24 cellular contexts compared by ENCODE assay signal in genomic region chr9:129633848-129634247, GRCh38. TPM values are rescaled to one million over a fixed set of nuclear protein-coding genes. Genes with fewer than 3 reads are reported as not detected.
DNase-seq lines count a peak whose midpoint lies in the region; ATAC-seq and TF ChIP-seq lines count a peak whose summit lies in the region.
"Had no signal": no experiment of that assay in that cellular context is flagged by ENCODE, and none has a peak within 500 bp of the region (broad histone marks: within the 10 kb centered on the region; RNA-seq: fewer than 3 reads in every experiment).

No MANE protein-coding gene starts in this region.

- H3K4me1 Mint-ChIP-seq in activated CD8-positive, alpha-beta T cell treated with anti-CD3 and anti-CD28 coated beads for 36 hours (ENCODE audit: low read depth), result peaks cover 29% of the 10 kb centered on the region
- peaks cover 23% of the 10 kb centered on the region for H3K4me1 Mint-ChIP-seq in activated CD8-positive, alpha-beta T cell treated with anti-CD3 and anti-CD28 coated beads, Interleukin-2, amount 10 ng/mL, durations not matched to agents 7 days and 5 days (ENCODE audit: low read depth)
- H3K4me1 Mint-ChIP-seq in CD14-positive monocyte (peaks cover 23% of the 10 kb centered on the region), neural crest cell (peaks cover 17% of the 10 kb centered on the region)
- H3K4me1 Mint-ChIP-seq in CD8-positive, alpha-beta T cell (ENCODE audit: low read depth), result peaks cover 39% of the 10 kb centered on the region

- POLR2A ChIA-PET in activated CD8-positive, alpha-beta T cell treated with anti-CD3 and anti-CD28 coated beads for 36 hours (lab: Charles Lee), result interaction anchor here (0.9 to 1.3 kb wide), 2 partner anchors 9 to 138 kb away, joined by 3 to 4 read pairs; no protein-coding TSS in a partner anchor
- POLR2A ChIA-PET in activated CD8-positive, alpha-beta T cell treated with anti-CD3 and anti-CD28 coated beads, Interleukin-2, amount 10 ng/mL, durations not matched to agents 7 days and 5 days (lab: Charles Lee), result no interaction called here
- POLR2A ChIA-PET in RWPE1 (lab: Yijun Ruan, JAX; ENCODE audit: low non-redundant PET), result interaction anchor here (0.5 kb wide), 1 partner anchor 589 kb away, joined by 4 read pairs; no protein-coding TSS in a partner anchor
- POLR2A ChIA-PET in CD8-positive, alpha-beta T cell (lab: Charles Lee), result interaction anchor here (1.2 kb wide), 1 partner anchor 456 kb away, joined by 3 read pairs; no protein-coding TSS in a partner anchor

- H3K9me3 ChIP-seq in CD8-positive, alpha-beta T cell (ENCODE audit: low read length), result no peaks in the 10 kb centered on the region
- H3K9me3 ChIP-seq: BLaER1, HAP-1 had no signal

- H3K27me3 ChIP-seq in CD8-positive, alpha-beta T cell (ENCODE audit: insufficient read depth, low read length), result no peaks in the 10 kb centered on the region
- H3K27me3 ChIP-seq: BLaER1 had no signal

- peaks cover 13% of the 10 kb centered on the region for H3K4me1 ChIP-seq in CD8-positive, alpha-beta T cell (ENCODE audit: insufficient read depth, low read length)
- H3K4me1 ChIP-seq: HAP-1 had no signal

- H3K9me3 Mint-ChIP-seq in activated CD8-positive, alpha-beta T cell treated with anti-CD3 and anti-CD28 coated beads for 36 hours, result no peaks in the 10 kb centered on the region
- no peaks in the 10 kb centered on the region for H3K9me3 Mint-ChIP-seq in activated CD8-positive, alpha-beta T cell treated with anti-CD3 and anti-CD28 coated beads, Interleukin-2, amount 10 ng/mL, durations not matched to agents 7 days and 5 days (ENCODE audit: insufficient read depth)
- H3K9me3 Mint-ChIP-seq in CD14-positive monocyte (no peaks in the 10 kb centered on the region), neural crest cell (no peaks in the 10 kb centered on the region)
- no peaks in the 10 kb centered on the region for H3K9me3 Mint-ChIP-seq in CD8-positive, alpha-beta T cell
- H3K9me3 Mint-ChIP-seq: IgD-negative memory B cell had no signal

- CTCF ChIA-PET in activated CD8-positive, alpha-beta T cell treated with anti-CD3 and anti-CD28 coated beads for 36 hours (lab: Charles Lee), result interaction anchor here (1.8 kb wide), 1 partner anchor 93 kb away, joined by 4 read pairs; no protein-coding TSS in a partner anchor
- CTCF ChIA-PET in activated CD8-positive, alpha-beta T cell treated with anti-CD3 and anti-CD28 coated beads, Interleukin-2, amount 10 ng/mL, durations not matched to agents 7 days and 5 days (lab: Charles Lee), result no interaction called here
- CTCF ChIA-PET in RWPE1 (lab: Yijun Ruan, JAX), result no interaction called here
- CTCF ChIA-PET in CD8-positive, alpha-beta T cell (lab: Charles Lee), result interaction anchor here (1.1 kb wide), 1 partner anchor 10 kb away, joined by 3 read pairs; no protein-coding TSS in a partner anchor

- H3K27ac Mint-ChIP-seq in activated CD8-positive, alpha-beta T cell treated with anti-CD3 and anti-CD28 coated beads for 36 hours, result peak overlapping the region; percentile 38
- no peak overlapping the region for H3K27ac Mint-ChIP-seq in activated CD8-positive, alpha-beta T cell treated with anti-CD3 and anti-CD28 coated beads, Interleukin-2, amount 10 ng/mL, durations not matched to agents 7 days and 5 days
- H3K27ac Mint-ChIP-seq in CD14-positive monocyte, result peak overlapping the region in 4 of 7 donors; percentile 2 to 77 (median 50)
- no peak overlapping the region for H3K27ac Mint-ChIP-seq in neural crest cell (ENCODE audit: unreplicated experiment)
- no peak overlapping the region for H3K27ac Mint-ChIP-seq in CD8-positive, alpha-beta T cell

- TF ChIP-seq CTCF in activated CD8-positive, alpha-beta T cell treated with anti-CD3 and anti-CD28 coated beads for 36 hours (IDR thresholded peaks at IDR 0.05), result no peak
- TF ChIP-seq CTCF in CD14-positive monocyte (IDR thresholded peaks at IDR 0.05) (no peak), RWPE1 (conservative IDR thresholded peaks at IDR 0.05; ENCODE audit: low read depth) (no peak), neural crest cell (conservative IDR thresholded peaks at IDR 0.05) (no peak)
- TF ChIP-seq CTCF in CD8-positive, alpha-beta T cell (IDR thresholded peaks at IDR 0.05), result no peak

- no peak overlapping the region for H3K4me3 ChIP-seq in CD8-positive, alpha-beta T cell (ENCODE audit: low read depth, low read length)
- H3K4me3 ChIP-seq: BLaER1, GM12878, GM23248, HAP-1 had no signal

- peaks cover 45% of the 10 kb centered on the region for H3K36me3 ChIP-seq in CD8-positive, alpha-beta T cell (ENCODE audit: insufficient read depth, low read length)

- no peaks in the 10 kb centered on the region for H3K27me3 Mint-ChIP-seq in activated CD8-positive, alpha-beta T cell treated with anti-CD3 and anti-CD28 coated beads for 36 hours
- H3K27me3 Mint-ChIP-seq in activated CD8-positive, alpha-beta T cell treated with anti-CD3 and anti-CD28 coated beads, Interleukin-2, amount 10 ng/mL, durations not matched to agents 7 days and 5 days (ENCODE audit: low read depth), result no peaks in the 10 kb centered on the region
- H3K27me3 Mint-ChIP-seq in CD14-positive monocyte (ENCODE audit: low read depth in 3 of 3) (no peaks in the 10 kb centered on the region), neural crest cell (ENCODE audit: low read depth) (peaks cover 3% of the 10 kb centered on the region)
- no peaks in the 10 kb centered on the region for H3K27me3 Mint-ChIP-seq in CD8-positive, alpha-beta T cell (ENCODE audit: low read depth)
- H3K27me3 Mint-ChIP-seq: CD8-positive, alpha-beta memory T cell; IgD-negative memory B cell had no signal

- peaks cover 43% of the 10 kb centered on the region for H3K36me3 Mint-ChIP-seq in activated CD8-positive, alpha-beta T cell treated with anti-CD3 and anti-CD28 coated beads for 36 hours (ENCODE audit: low read depth)
- H3K36me3 Mint-ChIP-seq in activated CD8-positive, alpha-beta T cell treated with anti-CD3 and anti-CD28 coated beads, Interleukin-2, amount 10 ng/mL, durations not matched to agents 7 days and 5 days (ENCODE audit: low read depth), result peaks cover 38% of the 10 kb centered on the region
- H3K36me3 Mint-ChIP-seq in CD14-positive monocyte, result peaks cover 56 to 84% of the 10 kb centered on the region in 2 donors
- peaks cover 2% of the 10 kb centered on the region for H3K36me3 Mint-ChIP-seq in neural crest cell (ENCODE audit: low read depth)
- H3K36me3 Mint-ChIP-seq in CD8-positive, alpha-beta T cell, result peaks cover 68% of the 10 kb centered on the region
- H3K36me3 Mint-ChIP-seq: IgD-negative memory B cell had no signal

- H3K4me3 Mint-ChIP-seq in activated CD8-positive, alpha-beta T cell treated with anti-CD3 and anti-CD28 coated beads for 36 hours, result no peak overlapping the region
- no peak overlapping the region for H3K4me3 Mint-ChIP-seq in activated CD8-positive, alpha-beta T cell treated with anti-CD3 and anti-CD28 coated beads, Interleukin-2, amount 10 ng/mL, durations not matched to agents 7 days and 5 days
- H3K4me3 Mint-ChIP-seq in CD14-positive monocyte (no peak overlapping the region), neural crest cell (peak overlapping the region; percentile 19)
- no peak overlapping the region for H3K4me3 Mint-ChIP-seq in CD8-positive, alpha-beta T cell
- H3K4me3 Mint-ChIP-seq: CD8-positive, alpha-beta memory T cell had no signal

- intact Hi-C loops in activated CD8-positive, alpha-beta T cell treated with anti-CD3 and anti-CD28 coated beads for 36 hours (cut with micrococcal nuclease), result no loop called here
- intact Hi-C loops in CD14-positive monocyte (cut with micrococcal nuclease), result no loop called here
- intact Hi-C loops in CD8-positive, alpha-beta T cell (cut with DNase I, micrococcal nuclease), result no loop called here

- ATAC-seq in activated CD8-positive, alpha-beta T cell treated with anti-CD3 and anti-CD28 coated beads for 36 hours, result no peak
- ATAC-seq in activated CD8-positive, alpha-beta T cell treated with anti-CD3 and anti-CD28 coated beads, Interleukin-2, amount 10 ng/mL, durations not matched to agents 7 days and 5 days, result no peak
- ATAC-seq in CD8-positive, alpha-beta T cell, result no peak
- no peak for ATAC-seq in GM18873 (IDR thresholded peaks at IDR 0.05; ENCODE audit: low FRiP score, unreplicated experiment)
- ATAC-seq: GM12878 had no signal

- H3K27ac ChIP-seq in RWPE1, result peak overlapping the region; percentile 82
- H3K27ac ChIP-seq in CD8-positive, alpha-beta T cell (ENCODE audit: low read depth, low read length), result no peak overlapping the region
- H3K27ac ChIP-seq: BLaER1, GM23248, HL-60 had no signal

- no peak for DNase-seq in activated CD8-positive, alpha-beta T cell treated with anti-CD3 and anti-CD28 coated beads for 36 hours
- no peak for DNase-seq in activated CD8-positive, alpha-beta T cell treated with anti-CD3 and anti-CD28 coated beads, Interleukin-2, amount 10 ng/mL, durations not matched to agents 7 days and 5 days
- DNase-seq in CD14-positive monocyte (ENCODE audit: low spot score), result no peak
- no peak for DNase-seq in RWPE1 (ENCODE audit: low spot score)
- DNase-seq in neural crest cell (ENCODE audit: low read depth, low spot score), result no peak
- DNase-seq in CD8-positive, alpha-beta T cell, result no peak
- no peak for DNase-seq in NCI-H774 (lab: John Stamatoyannopoulos, UW)
- DNase-seq: CD8-positive, alpha-beta memory T cell; COR-L47; DMS 273 treated with DMSO at 0.1 percent for 48 hours; DMS53; DND-41; EL; GM23248; KG1 had no signal

RNA-seq across cellular contexts. Expression of gene NTMT1, which starts 7.9 kb away (rescaled TPM):
- 10 to 100 TPM; 69.5 to 74.4 TPM for total RNA-seq in activated CD8-positive, alpha-beta T cell treated with anti-CD3 and anti-CD28 coated beads for 36 hours
- 10 to 100 TPM; 36.2 to 39.2 TPM for total RNA-seq in activated CD8-positive, alpha-beta T cell treated with anti-CD3 and anti-CD28 coated beads, Interleukin-2, amount 10 ng/mL, durations not matched to agents 7 days and 5 days
- polyA plus RNA-seq in CD14-positive monocyte, result 10 to 100 TPM; 28.2 to 43.9 TPM
- total RNA-seq in neural crest cell, result 50.9 and 51.8 TPM in 2 replicates
- total RNA-seq in CD8-positive, alpha-beta T cell, result 10 to 100 TPM; 48.1 to 51.1 TPM

RNA-seq across cellular contexts. Expression of gene ASB6, which starts 8.1 kb away (rescaled TPM):
- total RNA-seq in activated CD8-positive, alpha-beta T cell treated with anti-CD3 and anti-CD28 coated beads for 36 hours, result 10 to 100 TPM; 16.6 TPM
- total RNA-seq in activated CD8-positive, alpha-beta T cell treated with anti-CD3 and anti-CD28 coated beads, Interleukin-2, amount 10 ng/mL, durations not matched to agents 7 days and 5 days, result 10 to 100 TPM; 25.4 to 27.7 TPM
- polyA plus RNA-seq in CD14-positive monocyte, result 10 to 100 TPM in 1 of 2 donors, 1 to 10 TPM in 1; 8.1 to 10.1 TPM
- 20.9 and 21.9 TPM in 2 replicates for total RNA-seq in neural crest cell
- total RNA-seq in CD8-positive, alpha-beta T cell, result 10 to 100 TPM; 39.9 to 42.0 TPM

RNA-seq across cellular contexts. Expression of gene C9orf50, which starts 12.9 kb away (rescaled TPM):
- total RNA-seq in activated CD8-positive, alpha-beta T cell treated with anti-CD3 and anti-CD28 coated beads for 36 hours, result not detected
- not detected for total RNA-seq in activated CD8-positive, alpha-beta T cell treated with anti-CD3 and anti-CD28 coated beads, Interleukin-2, amount 10 ng/mL, durations not matched to agents 7 days and 5 days
- not detected for polyA plus RNA-seq in CD14-positive monocyte
- total RNA-seq in neural crest cell, result 0.26 and 0.27 TPM in 2 replicates
- under 1 TPM in 1 of 2 experiments, not detected in 1; 0.19 TPM for total RNA-seq in CD8-positive, alpha-beta T cell
- total RNA-seq: CD8-positive, alpha-beta memory T cell; G401; GM12878; H4; HT1080 had no signal
- polyA plus RNA-seq: CD8-positive, alpha-beta memory T cell; GM12878; IgD-negative memory B cell had no signal

RNA-seq across cellular contexts. Expression of gene PRRX2, which starts 31.6 kb away (rescaled TPM):
- 1 to 10 TPM in 1 of 2 experiments, under 1 TPM in 1; 0.85 to 1.2 TPM for total RNA-seq in activated CD8-positive, alpha-beta T cell treated with anti-CD3 and anti-CD28 coated beads for 36 hours
- under 1 TPM in 1 of 2 experiments, not detected in 1; 0.21 TPM for total RNA-seq in activated CD8-positive, alpha-beta T cell treated with anti-CD3 and anti-CD28 coated beads, Interleukin-2, amount 10 ng/mL, durations not matched to agents 7 days and 5 days
- polyA plus RNA-seq in CD14-positive monocyte, result not detected
- 0.65 and 0.68 TPM in 2 replicates for total RNA-seq in neural crest cell
- total RNA-seq in CD8-positive, alpha-beta T cell, result not detected
- total RNA-seq: G401, GM12878, HT1080 had no signal
- polyA plus RNA-seq: CD8-positive, alpha-beta memory T cell; GM12878; IgD-negative memory B cell had no signal

Comparison
In these comparisons a context has a peak if more than half of its experiments do, and no peak if none do; other contexts are left out.
1. H3K27ac Mint-ChIP-seq: peak in activated CD8-positive, alpha-beta T cell treated with anti-CD3 and anti-CD28 coated beads for 36 hours (single experiment) and CD14-positive monocyte (4 of 7); none in activated CD8-positive, alpha-beta T cell treated with anti-CD3 and anti-CD28 coated beads, Interleukin-2, amount 10 ng/mL, durations not matched to agents 7 days and 5 days (single experiment), neural crest cell (single experiment) and CD8-positive, alpha-beta T cell (single experiment).
2. CTCF ChIA-PET loops: an anchor here in activated CD8-positive, alpha-beta T cell treated with anti-CD3 and anti-CD28 coated beads for 36 hours (1.8 kb wide) and CD8-positive, alpha-beta T cell (1.1 kb wide); none called in activated CD8-positive, alpha-beta T cell treated with anti-CD3 and anti-CD28 coated beads, Interleukin-2, amount 10 ng/mL, durations not matched to agents 7 days and 5 days and RWPE1.